In genomic region chr1:161038523-161039153, GRCh38 we compare ENCODE assay signal across 8 cellular contexts.
DNase-seq lines count a peak whose midpoint lies in the region; ATAC-seq and TF ChIP-seq lines count a peak whose summit lies in the region.

Gene TSTD1 (minus strand): TSS chr1:161038964. CDS start chr1:161038889, 75 bp downstream.

- H3K4me3 Mint-ChIP-seq in nephron progenitor cell, result peak within 1 kb of the TSS; percentile 83

- H3K4me1 Mint-ChIP-seq in nephron progenitor cell, result peaks cover 23% of the 10 kb centered on the region

- no peaks in the 10 kb centered on the region for H3K9me3 Mint-ChIP-seq in nephron progenitor cell

- H3K36me3 Mint-ChIP-seq in nephron progenitor cell (ENCODE audit: low read depth), result peaks cover 35% of the 10 kb centered on the region

- no peak within 1 kb of the TSS for H3K27ac Mint-ChIP-seq in nephron progenitor cell

- TF ChIP-seq POLR2A in erythroblast (IDR thresholded peaks at IDR 0.05; ENCODE audit: low read length), result peak; percentile 71

- ATAC-seq in GM18861 (IDR thresholded peaks at IDR 0.05; ENCODE audit: unreplicated experiment) (peak; percentile 63), HG03066 (IDR thresholded peaks at IDR 0.05; ENCODE audit: low read depth, unreplicated experiment) (peak; percentile 86)

- DNase-seq in NCI-H510A (lab: John Stamatoyannopoulos, UW) (peak; percentile 80), erythroblast (lab: John Stamatoyannopoulos, UW) (peak; percentile 78 to 83), nephron progenitor cell (peak; percentile 72), superior temporal gyrus (ENCODE audit: extremely low spot score) (no peak)
- DNase-seq in activated CD8-positive, alpha-beta memory T cell treated with anti-CD3 and anti-CD28 coated beads, Interleukin-2, amount 50 U/mL, for 4 hours, result peak; percentile 85
- peak; percentile 87 for DNase-seq in stimulated activated naive CD4-positive, alpha-beta T cell treated with Interleukin-2 at 50 U/mL for 16 hours (lab: John Stamatoyannopoulos, UW)

- peaks cover 5% of the 10 kb centered on the region for H3K27me3 Mint-ChIP-seq in nephron progenitor cell (ENCODE audit: low read depth, poor library complexity)

- no peak for TF ChIP-seq CTCF in nephron progenitor cell (IDR thresholded peaks at IDR 0.05)
